Comparison of ENCODE assay signal across 1 cellular context in the genomic region with DNA sequence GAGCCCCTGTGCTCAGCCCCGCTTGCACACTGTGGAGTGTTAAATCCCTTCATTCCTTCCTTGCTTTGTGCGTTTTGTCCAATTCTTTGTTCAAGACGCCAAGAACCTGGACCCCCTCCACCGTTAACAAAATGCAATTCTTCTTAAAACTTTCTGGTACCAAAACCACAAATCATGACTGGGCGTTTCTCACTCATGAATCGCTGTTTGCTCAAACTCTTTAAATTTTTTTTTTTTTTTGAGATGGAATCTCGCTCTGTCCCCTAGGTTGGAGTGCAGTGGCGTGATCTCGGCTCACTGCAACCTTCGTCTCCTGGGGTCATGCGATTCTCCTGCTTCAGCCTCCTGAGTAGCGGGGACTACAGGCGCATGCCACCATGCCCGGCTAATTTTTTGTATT.
TF ChIP-seq lines count a peak whose summit lies in the region.

No MANE protein-coding gene starts in this region.

TF ChIP-seq in HepG2, 621 proteins besides CTCF, POLR2A, EP300 and RAD21:
- TF ChIP-seq PHF20 (CRISPR knock-in tag; IDR thresholded peaks at IDR 0.05) = no peak
- no peak for TF ChIP-seq ERF (CRISPR knock-in tag; IDR thresholded peaks at IDR 0.05)
- peak; percentile 76 for TF ChIP-seq NFE2L2 (IDR thresholded peaks at IDR 0.05; ENCODE audit: low read length)
- TF ChIP-seq, protein P1, sequence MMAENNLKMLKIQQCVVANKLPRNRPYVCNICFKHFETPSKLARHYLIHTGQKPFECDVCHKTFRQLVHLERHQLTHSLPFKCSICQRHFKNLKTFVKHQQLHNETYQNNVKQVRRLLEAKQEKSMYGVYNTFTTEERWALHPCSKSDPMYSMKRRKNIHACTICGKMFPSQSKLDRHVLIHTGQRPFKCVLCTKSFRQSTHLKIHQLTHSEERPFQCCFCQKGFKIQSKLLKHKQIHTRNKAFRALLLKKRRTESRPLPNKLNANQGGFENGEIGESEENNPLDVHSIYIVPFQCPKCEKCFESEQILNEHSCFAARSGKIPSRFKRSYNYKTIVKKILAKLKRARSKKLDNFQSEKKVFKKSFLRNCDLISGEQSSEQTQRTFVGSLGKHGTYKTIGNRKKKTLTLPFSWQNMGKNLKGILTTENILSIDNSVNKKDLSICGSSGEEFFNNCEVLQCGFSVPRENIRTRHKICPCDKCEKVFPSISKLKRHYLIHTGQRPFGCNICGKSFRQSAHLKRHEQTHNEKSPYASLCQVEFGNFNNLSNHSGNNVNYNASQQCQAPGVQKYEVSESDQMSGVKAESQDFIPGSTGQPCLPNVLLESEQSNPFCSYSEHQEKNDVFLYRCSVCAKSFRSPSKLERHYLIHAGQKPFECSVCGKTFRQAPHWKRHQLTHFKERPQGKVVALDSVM (CRISPR knock-in tag; IDR thresholded peaks at IDR 0.05) = no peak
- no peak for TF ChIP-seq TEAD3 (CRISPR knock-in tag; optimal IDR thresholded peaks at IDR 0.05; ENCODE audit: borderline replicate concordance)
